ENCODE assay signal across 8 cellular contexts in the genomic region with DNA sequence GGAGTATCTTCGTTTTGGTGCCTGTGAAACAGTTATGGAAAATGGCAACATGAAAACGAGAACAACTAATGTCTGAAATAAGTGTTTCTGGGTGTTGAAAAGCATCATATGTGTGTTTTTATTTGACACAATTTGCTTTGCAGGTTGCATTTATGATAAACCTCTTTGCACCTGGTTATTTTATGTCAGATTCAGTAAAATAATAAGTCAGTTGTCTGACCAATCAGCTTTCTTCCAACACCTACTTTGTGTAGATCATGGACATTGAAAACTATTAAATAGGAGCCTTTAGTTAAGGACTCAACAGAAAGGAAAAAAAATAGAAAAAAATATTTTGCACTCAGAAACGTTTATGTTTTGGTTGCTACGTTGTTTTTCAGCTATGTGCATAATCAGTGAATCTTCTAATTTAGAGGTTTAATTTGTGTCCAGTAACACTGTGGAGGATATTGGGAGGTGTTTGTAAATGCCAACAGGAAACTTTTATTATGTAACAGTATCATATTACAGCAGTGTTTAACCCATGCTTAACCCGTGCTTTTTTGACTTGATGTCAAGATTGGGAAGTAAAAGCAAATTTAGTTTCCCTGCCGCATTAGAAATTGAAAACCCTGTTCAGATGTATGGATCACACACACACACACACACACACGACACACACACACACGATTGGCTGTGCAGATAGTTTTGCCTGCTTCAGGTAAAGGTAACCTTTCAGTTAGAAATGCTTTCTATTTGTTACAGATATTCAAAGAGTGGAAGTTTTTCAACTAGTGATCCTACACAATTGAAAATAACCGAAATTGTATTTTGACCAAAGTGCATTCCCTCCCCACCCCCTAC. TPM values are rescaled to one million over a fixed set of nuclear protein-coding genes. Genes with fewer than 3 reads are reported as not detected.
A peak's percentile ranks its signal among the peaks of the same experiment; 100 is the strongest.
DNase-seq lines count a peak whose midpoint lies in the region; ATAC-seq and TF ChIP-seq lines count a peak whose summit lies in the region.

No MANE protein-coding gene starts in this region.

- H3K9me3 ChIP-seq in ES-I3 (ENCODE audit: control insufficient read depth, insufficient read depth, low read length), result no peaks in the 10 kb centered on the region

- no peaks in the 10 kb centered on the region for H3K36me3 ChIP-seq in ES-I3 (ENCODE audit: insufficient read depth, low read length)

- H3K4me1 Mint-ChIP-seq in chondrocyte (ENCODE audit: low read depth) (peaks cover 52% of the 10 kb centered on the region), nephron progenitor cell (peaks cover 68% of the 10 kb centered on the region)

- DNase-seq in MV-4-11 (lab: John Stamatoyannopoulos, UW) (peak; percentile 49), chondrocyte (ENCODE audit: low spot score) (no peak), nephron progenitor cell (no peak), kidney glomerular epithelial cell (lab: John Stamatoyannopoulos, UW) (no peak), NCI-H2227 (lab: John Stamatoyannopoulos, UW; ENCODE audit: unreplicated experiment) (no peak)

- H3K9me3 Mint-ChIP-seq in chondrocyte (ENCODE audit: low read depth) (no peaks in the 10 kb centered on the region), nephron progenitor cell (no peaks in the 10 kb centered on the region)

- H3K9ac ChIP-seq in ES-I3 (ENCODE audit: low read depth, low read length), result peak overlapping the region; percentile 93; the same call in 1 of the 2 replicates

- no peaks in the 10 kb centered on the region for H3K27me3 Mint-ChIP-seq in chondrocyte (ENCODE audit: low read depth)
- H3K27me3 Mint-ChIP-seq in nephron progenitor cell (ENCODE audit: low read depth, poor library complexity), result no peaks in the 10 kb centered on the region

- ATAC-seq in HG03442 (IDR thresholded peaks at IDR 0.05; ENCODE audit: unreplicated experiment) (no peak), GM21381 (IDR thresholded peaks at IDR 0.05; ENCODE audit: unreplicated experiment) (no peak)

- no peak for TF ChIP-seq CTCF in chondrocyte (IDR thresholded peaks at IDR 0.05)
- TF ChIP-seq CTCF in nephron progenitor cell (IDR thresholded peaks at IDR 0.05), result no peak

- H3K4me3 Mint-ChIP-seq in chondrocyte (ENCODE audit: unreplicated experiment), result peak overlapping the region; percentile 89
- H3K4me3 Mint-ChIP-seq in nephron progenitor cell, result peak overlapping the region; percentile 98

- H3K36me3 Mint-ChIP-seq in chondrocyte (ENCODE audit: low read depth) (no peaks in the 10 kb centered on the region), nephron progenitor cell (ENCODE audit: low read depth) (no peaks in the 10 kb centered on the region)

- peaks cover 20% of the 10 kb centered on the region for H3K4me1 ChIP-seq in ES-I3 (ENCODE audit: insufficient read depth, low read length)

- H3K27ac Mint-ChIP-seq in chondrocyte (ENCODE audit: unreplicated experiment), result peak overlapping the region; percentile 97
- H3K27ac Mint-ChIP-seq in nephron progenitor cell, result peak overlapping the region; percentile 2

RNA-seq across cellular contexts. Expression of a gene that starts 2.6 kb away (rescaled TPM):
- total RNA-seq in chondrocyte, result 34.9 to 69.3 TPM (median 39.4 TPM) in 3 replicates

RNA-seq across cellular contexts. Expression of a gene that starts 2.8 kb away (rescaled TPM):
- 0.52 to 1.5 TPM (median 1.4 TPM) in 3 replicates for total RNA-seq in chondrocyte
